8 cellular contexts compared by ENCODE assay signal in the genomic region with DNA sequence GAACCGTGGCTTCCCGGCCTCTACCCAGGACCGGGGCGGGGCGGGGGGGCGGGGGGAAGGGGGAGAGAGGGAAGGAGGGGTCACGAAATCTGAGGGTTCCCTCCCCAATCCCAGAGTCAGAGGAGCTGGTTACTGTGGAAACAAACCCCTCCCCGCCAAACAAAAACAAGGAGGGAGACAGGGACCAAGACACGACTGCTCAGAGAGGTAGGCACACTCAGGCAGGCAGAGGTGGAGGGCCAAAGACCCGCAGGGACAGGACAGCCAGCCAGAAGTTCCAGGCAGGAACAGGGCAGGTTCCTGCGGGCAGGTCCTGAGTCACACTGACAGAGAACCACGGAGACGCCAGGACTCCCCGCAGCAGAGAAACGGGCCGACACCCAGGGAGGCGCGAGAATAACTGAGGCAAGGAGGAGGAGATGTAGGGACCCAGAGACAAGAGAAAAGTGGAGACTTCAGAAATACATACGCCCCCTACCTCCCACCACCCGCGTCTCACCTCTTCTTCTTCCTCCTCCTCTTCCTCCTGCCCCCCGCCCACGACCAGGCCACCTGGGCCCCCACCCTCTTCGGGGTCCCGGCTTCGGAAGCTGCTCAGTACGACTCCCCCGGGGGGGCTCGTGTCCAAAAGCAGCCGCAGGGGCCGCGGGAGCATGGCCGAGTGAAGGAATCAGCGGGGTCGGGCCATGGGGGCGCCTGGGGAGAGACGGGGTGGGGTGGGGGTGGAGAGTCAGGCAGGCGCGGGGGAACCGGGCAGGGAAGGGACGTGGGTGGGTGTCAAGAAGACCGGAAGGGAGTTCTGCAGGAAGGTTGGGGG. TPM values are rescaled to one million over a fixed set of nuclear protein-coding genes. Genes with fewer than 3 reads are reported as not detected.
DNase-seq lines count a peak whose midpoint lies in the region; ATAC-seq, FAIRE-seq and TF ChIP-seq lines count a peak whose summit lies in the region.

No MANE protein-coding gene starts in this region.

- no peak for TF ChIP-seq EP300 in K562 (IDR thresholded peaks at IDR 0.05; ENCODE audit: low read length)

- intact Hi-C loops in K562 (cut with micrococcal nuclease) = loop anchor here (5.0 kb wide), 3 partner anchors 94 to 129 kb away; partner anchors contain the start of genes KIFC1 and PHF1

- WGBS in K562 (ENCODE audit: insufficient coverage, low coverage, missing lambda C conversion rate) = under 1% methylated on average over 28 of the region's 42 CpGs
- 2% methylated on average over 22 of the region's 42 CpGs for WGBS in hepatocyte (ENCODE audit: low lambda C conversion rate, missing lambda C conversion rate)

- H4K20me1 ChIP-seq in K562 (replicated peaks; ENCODE audit: control insufficient read depth, insufficient read depth, low read length) = 0 out of 2 replicates have a peak, but pooled peaks cover 3% of the 10 kb centered on the region
- H4K20me1 ChIP-seq in hepatocyte (ENCODE audit: insufficient read depth, poor library complexity, severe bottlenecking) = peaks cover 8% of the 10 kb centered on the region

- peaks cover 11 to 41% of the 10 kb centered on the region in 2 experiments for H3K4me1 ChIP-seq in K562 (replicated peaks in 1 of 2; ENCODE audit: control insufficient read depth in 2 of 2, insufficient read depth in 2 of 2, low read length in 2 of 2)
- peaks cover 16% of the 10 kb centered on the region for H3K4me1 ChIP-seq in hepatocyte (ENCODE audit: insufficient read depth)

- H3K36me3 ChIP-seq in K562 (ENCODE audit: control insufficient read depth, insufficient read depth, low read length) = peaks cover 54% of the 10 kb centered on the region
- no peaks in the 10 kb centered on the region for H3K36me3 ChIP-seq in hepatocyte (replicated peaks; ENCODE audit: insufficient read depth, low read depth)

- peak overlapping the region; percentile 95 for H3K4me2 ChIP-seq in K562 (ENCODE audit: insufficient read depth, low read length)
- H3K4me2 ChIP-seq in hepatocyte = peak overlapping the region; percentile 94

- no peak for TF ChIP-seq RAD21 in K562 (CRISPR knock-in tag; conservative IDR thresholded peaks at IDR 0.05 in 1 of 2, IDR thresholded peaks at IDR 0.05 in 1 of 2)

- H3K27ac ChIP-seq in K562 (ENCODE audit: extremely low read depth, low read depth, low read length) (peak overlapping the region; percentile 94), hepatocyte (peak overlapping the region; percentile 99)

- no peaks in the 10 kb centered on the region for H3K9me2 ChIP-seq in hepatocyte (replicated peaks; ENCODE audit: insufficient read depth)

- peak overlapping the region; percentile 94 to 98 for H3K9ac ChIP-seq in K562 (ENCODE audit: insufficient read depth in 1 of 2, low read depth in 2 of 2, low read length in 2 of 2)

- FAIRE-seq in K562 (lab: Jason Lieb, UNC) = peak; percentile 77

- CTCF ChIA-PET in K562 (lab: Yijun Ruan, JAX; ENCODE audit: low intra/inter-chr PET ratio) = interaction anchor here (0.5 to 2.4 kb wide), 2 partner anchors 18 to 76 kb away, joined by 7 to 20 read pairs; no protein-coding TSS in a partner anchor

- peak overlapping the region; percentile 64 for H3K4me3 ChIP-seq in K562
- peak overlapping the region; percentile 82 for H3K4me3 ChIP-seq in hepatocyte
- peak overlapping the region; percentile 96 for H3K4me3 ChIP-seq in retinal pigment epithelial cell (ENCODE audit: low read length)

- H2AFZ ChIP-seq in K562 (ENCODE audit: low read depth, low read length) = peak overlapping the region; percentile 67
- H2AFZ ChIP-seq in hepatocyte = peak overlapping the region; percentile 93

- H3K27me3 ChIP-seq in K562 (ENCODE audit: control insufficient read depth in 2 of 2, insufficient read depth in 2 of 2, low read length in 2 of 2) (no peaks in the 10 kb centered on the region), hepatocyte (no peaks in the 10 kb centered on the region)

- in situ Hi-C loops in K562 (cut with MboI) = no loop called here

- ATAC-seq in K562 (peak; percentile 55), GM18498 (IDR thresholded peaks at IDR 0.05; ENCODE audit: unreplicated experiment) (no peak)

- H3K9me3 ChIP-seq in K562 (replicated peaks; ENCODE audit: control insufficient read depth, insufficient read depth, low read depth, low read length) = no peaks in the 10 kb centered on the region
- H3K9me3 ChIP-seq in hepatocyte (ENCODE audit: low read depth) = no peaks in the 10 kb centered on the region

- TF ChIP-seq CTCF in K562 (IDR thresholded peaks at IDR 0.05 in 2 of 3, conservative IDR thresholded peaks at IDR 0.05 in 1 of 3; ENCODE audit: insufficient read depth in 2 of 3, low read depth in 1 of 3, low read length in 3 of 3) (peak in 1 of 3 experiments; percentile 20; a peak in 1 of 6 replicates), hepatocyte (IDR thresholded peaks at IDR 0.05; ENCODE audit: poor library complexity) (no peak), retinal pigment epithelial cell (conservative IDR thresholded peaks at IDR 0.05; ENCODE audit: low read depth, low read length) (peak; percentile 8)

- POLR2A ChIA-PET in K562 (lab: Yijun Ruan, JAX) = interaction anchor here (0.6 to 3.8 kb wide), 14 partner anchors 8 to 1961 kb away, joined by 3 to 36 read pairs (median 4); partner anchors contain the start of genes B3GALT4, PFDN6, TAPBP and WDR46

- BruUV-seq in K562 (replicated peaks; lab: Mats Ljungman, UMichigan) = TSS peak; percentile 5

- H3K9me1 ChIP-seq in K562 (ENCODE audit: control insufficient read depth, insufficient read depth, low read length) = peaks cover 6% of the 10 kb centered on the region

- TF ChIP-seq POLR2A in K562 (conservative IDR thresholded peaks at IDR 0.05) = peak; percentile 79

- peaks cover 50% of the 10 kb centered on the region for H3K79me2 ChIP-seq in K562 (ENCODE audit: control insufficient read depth, insufficient read depth, low read length)
- peaks cover 51% of the 10 kb centered on the region for H3K79me2 ChIP-seq in hepatocyte

- DNase-seq in ELR (ENCODE audit: low read depth) (peak; percentile 87), HUDEP-2 (lab: John Stamatoyannopoulos, UW; ENCODE audit: unreplicated experiment in 76 of 76) (peak in 65 of 76 experiments; percentile 20 to 86 (median 62)), SW 1271 (lab: John Stamatoyannopoulos, UW) (peak; percentile 84 to 93), K562 (ENCODE audit: extremely low read depth in 1 of 4, low spot score in 3 of 4) (peak; percentile 86 to 92 (median 89)), hepatocyte (ENCODE audit: low spot score) (peak; percentile 79), retinal pigment epithelial cell (ENCODE audit: low read depth) (no peak), mesenteric fat pad (ENCODE audit: low spot score) (no peak)

RNA-seq across cellular contexts. Expression of gene RGL2, which starts 0.6 kb away (rescaled TPM):
- 218 and 476 TPM in 2 replicates for total RNA-seq in K562 (2011; cell fraction: chromatin; rRNA removed; ENCODE audit: low replicate concordance)
- total RNA-seq in K562 (2011; cell fraction: nucleolus; rRNA removed) = 277 and 305 TPM in 2 replicates
- total RNA-seq in K562 (2011; cell fraction: nucleoplasm; rRNA removed) = 220 and 224 TPM in 2 replicates
- total RNA-seq in K562 (2014; rRNA removed) (14.5 and 17.9 TPM in 2 replicates), K562 (2014; rRNA removed; fragmentation: Illumina TruSeq; extraction: Trizol) (11.8 and 14.6 TPM in 2 replicates), K562 (2015; rRNA removed; fragmentation: Illumina TruSeq; extraction: Trizol) (19.5 TPM in 2 replicates), K562 (2021) (43.0 and 54.6 TPM in 2 replicates), hepatocyte (57.4 and 63.3 TPM in 2 replicates), mesenteric fat pad (56.2 TPM)
- polyA plus RNA-seq in K562 (2011; rRNA removed) (46.6 and 77.3 TPM in 2 replicates), K562 (2014; fragmentation: Illumina TruSeq; extraction: Trizol) (27.5 and 35.1 TPM in 2 replicates), K562 (2014; fragmentation: Nextera tagmentation; extraction: Ambion mirVana) (1 to 10 TPM; 1.8 to 3.3 TPM), K562 (2014; rRNA removed) (43.1 and 57.1 TPM in 2 replicates), hepatocyte (82.1 and 89.3 TPM in 2 replicates)
- polyA plus RNA-seq in K562 (2011; cell fraction: cytosol; rRNA removed) = 39.5 and 39.8 TPM in 2 replicates
- polyA plus RNA-seq in K562 (2011; cell fraction: nucleus; rRNA removed) = 710 and 718 TPM in 2 replicates
- polyA plus RNA-seq in K562 (2012) = 41.6 and 85.7 TPM in 2 replicates
- 21.7 and 27.1 TPM in 2 replicates for polyA minus RNA-seq in K562 (2011; rRNA and poly(A)+ RNA removed)
- polyA minus RNA-seq in K562 (2011; cell fraction: cytosol; rRNA and poly(A)+ RNA removed) = 13.8 and 17.8 TPM in 2 replicates
- 113 and 127 TPM in 2 replicates for polyA minus RNA-seq in K562 (2011; cell fraction: nucleus; rRNA and poly(A)+ RNA removed)

RNA-seq across cellular contexts. Expression of gene PFDN6, which starts 8.8 kb away (rescaled TPM):
- total RNA-seq in K562 (2011; cell fraction: chromatin; rRNA removed; ENCODE audit: low replicate concordance) = 67.5 and 110 TPM in 2 replicates
- 84.5 and 92.7 TPM in 2 replicates for total RNA-seq in K562 (2011; cell fraction: nucleolus; rRNA removed)
- 89.2 and 96.6 TPM in 2 replicates for total RNA-seq in K562 (2011; cell fraction: nucleoplasm; rRNA removed)
- total RNA-seq in K562 (2014; rRNA removed) (292 and 358 TPM in 2 replicates), K562 (2014; rRNA removed; fragmentation: Illumina TruSeq; extraction: Trizol) (216 and 230 TPM in 2 replicates), K562 (2015; rRNA removed; fragmentation: Illumina TruSeq; extraction: Trizol) (236 and 241 TPM in 2 replicates), K562 (2021) (150 and 172 TPM in 2 replicates), hepatocyte (43.9 and 52.7 TPM in 2 replicates), mesenteric fat pad (34.8 TPM)
- polyA plus RNA-seq in K562 (2011; rRNA removed) (125 and 200 TPM in 2 replicates), K562 (2014; fragmentation: Illumina TruSeq; extraction: Trizol) (301 and 322 TPM in 2 replicates), K562 (2014; fragmentation: Nextera tagmentation; extraction: Ambion mirVana) (1 to 10 TPM; 6.8 to 8.7 TPM), K562 (2014; rRNA removed) (472 and 475 TPM in 2 replicates), hepatocyte (19.5 and 27.2 TPM in 2 replicates)
- polyA plus RNA-seq in K562 (2011; cell fraction: cytosol; rRNA removed) = 76.6 and 97.7 TPM in 2 replicates
- 182 and 189 TPM in 2 replicates for polyA plus RNA-seq in K562 (2011; cell fraction: nucleus; rRNA removed)
- polyA plus RNA-seq in K562 (2012) = 199 and 305 TPM in 2 replicates
- 62.1 and 76.4 TPM in 2 replicates for polyA minus RNA-seq in K562 (2011; rRNA and poly(A)+ RNA removed)
- polyA minus RNA-seq in K562 (2011; cell fraction: cytosol; rRNA and poly(A)+ RNA removed) = 33.4 and 35.0 TPM in 2 replicates
- 42.8 and 58.6 TPM in 2 replicates for polyA minus RNA-seq in K562 (2011; cell fraction: nucleus; rRNA and poly(A)+ RNA removed)

RNA-seq across cellular contexts. Expression of gene WDR46, which starts 9.1 kb away (rescaled TPM):
- 140 and 282 TPM in 2 replicates for total RNA-seq in K562 (2011; cell fraction: chromatin; rRNA removed; ENCODE audit: low replicate concordance)
- 158 and 186 TPM in 2 replicates for total RNA-seq in K562 (2011; cell fraction: nucleolus; rRNA removed)
- total RNA-seq in K562 (2011; cell fraction: nucleoplasm; rRNA removed) = 84.4 and 113 TPM in 2 replicates
- total RNA-seq in K562 (2014; rRNA removed) (139 and 160 TPM in 2 replicates), K562 (2014; rRNA removed; fragmentation: Illumina TruSeq; extraction: Trizol) (69.9 and 87.1 TPM in 2 replicates), K562 (2015; rRNA removed; fragmentation: Illumina TruSeq; extraction: Trizol) (146 TPM in 2 replicates), K562 (2021) (108 and 117 TPM in 2 replicates), hepatocyte (46.6 and 51.1 TPM in 2 replicates), mesenteric fat pad (48.9 TPM)
- polyA plus RNA-seq in K562 (2011; rRNA removed) (51.8 and 80.5 TPM in 2 replicates), K562 (2014; fragmentation: Illumina TruSeq; extraction: Trizol) (83.4 and 93.1 TPM in 2 replicates), K562 (2014; fragmentation: Nextera tagmentation; extraction: Ambion mirVana) (10 to 100 TPM in 1 of 2 experiments, 1 to 10 TPM in 1; 8.9 to 27.6 TPM), K562 (2014; rRNA removed) (89.3 and 113 TPM in 2 replicates), hepatocyte (70.1 and 84.2 TPM in 2 replicates)
- 64.4 and 91.4 TPM in 2 replicates for polyA plus RNA-seq in K562 (2011; cell fraction: cytosol; rRNA removed)
- polyA plus RNA-seq in K562 (2011; cell fraction: nucleus; rRNA removed) = 147 and 197 TPM in 2 replicates
- 79.7 and 86.5 TPM in 2 replicates for polyA plus RNA-seq in K562 (2012)
- polyA minus RNA-seq in K562 (2011; rRNA and poly(A)+ RNA removed) = 75.9 and 79.2 TPM in 2 replicates
- polyA minus RNA-seq in K562 (2011; cell fraction: cytosol; rRNA and poly(A)+ RNA removed) = 80.6 and 85.6 TPM in 2 replicates
- polyA minus RNA-seq in K562 (2011; cell fraction: nucleus; rRNA and poly(A)+ RNA removed) = 74.7 and 86.1 TPM in 2 replicates

RNA-seq across cellular contexts. Expression of gene TAPBP, which starts 15.7 kb away (rescaled TPM):
- total RNA-seq in K562 (2011; cell fraction: chromatin; rRNA removed; ENCODE audit: low replicate concordance) = 73.3 and 139 TPM in 2 replicates
- total RNA-seq in K562 (2011; cell fraction: nucleolus; rRNA removed) = 101 and 121 TPM in 2 replicates
- 105 and 137 TPM in 2 replicates for total RNA-seq in K562 (2011; cell fraction: nucleoplasm; rRNA removed)
- total RNA-seq in K562 (2014; rRNA removed) (33.9 and 44.9 TPM in 2 replicates), K562 (2014; rRNA removed; fragmentation: Illumina TruSeq; extraction: Trizol) (10.4 and 11.9 TPM in 2 replicates), K562 (2015; rRNA removed; fragmentation: Illumina TruSeq; extraction: Trizol) (22.3 and 23.1 TPM in 2 replicates), K562 (2021) (73.4 and 74.0 TPM in 2 replicates), hepatocyte (39.1 and 59.3 TPM in 2 replicates), mesenteric fat pad (77.9 TPM)
- polyA plus RNA-seq in K562 (2011; rRNA removed) (10.1 and 27.3 TPM in 2 replicates), K562 (2014; fragmentation: Illumina TruSeq; extraction: Trizol) (23.0 and 26.8 TPM in 2 replicates), K562 (2014; fragmentation: Nextera tagmentation; extraction: Ambion mirVana) (10 to 100 TPM in 1 of 2 experiments, 1 to 10 TPM in 1; 5.6 to 10.1 TPM), K562 (2014; rRNA removed) (30.6 and 38.5 TPM in 2 replicates), hepatocyte (108 and 116 TPM in 2 replicates)
- polyA plus RNA-seq in K562 (2011; cell fraction: cytosol; rRNA removed) = 16.7 and 26.5 TPM in 2 replicates
- polyA plus RNA-seq in K562 (2011; cell fraction: nucleus; rRNA removed) = 38.3 and 46.1 TPM in 2 replicates
- 29.5 and 50.0 TPM in 2 replicates for polyA plus RNA-seq in K562 (2012)
- polyA minus RNA-seq in K562 (2011; rRNA and poly(A)+ RNA removed) = 7.9 and 11.1 TPM in 2 replicates
- 32.5 and 35.6 TPM in 2 replicates for polyA minus RNA-seq in K562 (2011; cell fraction: cytosol; rRNA and poly(A)+ RNA removed)
- 21.7 and 28.1 TPM in 2 replicates for polyA minus RNA-seq in K562 (2011; cell fraction: nucleus; rRNA and poly(A)+ RNA removed)

RNA-seq across cellular contexts. Expression of gene ZBTB22, which starts 19.4 kb away (rescaled TPM):
- 8.2 and 25.6 TPM in 2 replicates for total RNA-seq in K562 (2011; cell fraction: chromatin; rRNA removed; ENCODE audit: low replicate concordance)
- 20.4 and 20.8 TPM in 2 replicates for total RNA-seq in K562 (2011; cell fraction: nucleolus; rRNA removed)
- total RNA-seq in K562 (2011; cell fraction: nucleoplasm; rRNA removed) = 13.3 and 13.4 TPM in 2 replicates
- total RNA-seq in K562 (2014; rRNA removed) (11.9 and 12.2 TPM in 2 replicates), K562 (2014; rRNA removed; fragmentation: Illumina TruSeq; extraction: Trizol) (5.6 and 5.9 TPM in 2 replicates), K562 (2015; rRNA removed; fragmentation: Illumina TruSeq; extraction: Trizol) (8.2 and 8.4 TPM in 2 replicates), K562 (2021) (10.0 and 11.1 TPM in 2 replicates), hepatocyte (21.6 and 23.4 TPM in 2 replicates), mesenteric fat pad (12.1 TPM)
- polyA plus RNA-seq in K562 (2011; rRNA removed) (5.8 and 9.4 TPM in 2 replicates), K562 (2014; fragmentation: Illumina TruSeq; extraction: Trizol) (7.1 TPM in 2 replicates), K562 (2014; fragmentation: Nextera tagmentation; extraction: Ambion mirVana) (under 1 TPM; 0.21 to 0.30 TPM), K562 (2014; rRNA removed) (8.7 and 10.3 TPM in 2 replicates), hepatocyte (23.2 and 23.8 TPM in 2 replicates)
- polyA plus RNA-seq in K562 (2011; cell fraction: cytosol; rRNA removed) = 9.0 and 12.6 TPM in 2 replicates
- 13.4 and 20.4 TPM in 2 replicates for polyA plus RNA-seq in K562 (2011; cell fraction: nucleus; rRNA removed)
- 9.5 and 11.3 TPM in 2 replicates for polyA plus RNA-seq in K562 (2012)
- 7.1 and 7.7 TPM in 2 replicates for polyA minus RNA-seq in K562 (2011; rRNA and poly(A)+ RNA removed)
- polyA minus RNA-seq in K562 (2011; cell fraction: cytosol; rRNA and poly(A)+ RNA removed) = 6.3 and 7.0 TPM in 2 replicates
- 11.4 and 12.3 TPM in 2 replicates for polyA minus RNA-seq in K562 (2011; cell fraction: nucleus; rRNA and poly(A)+ RNA removed)

Comparison
In these comparisons a context has a peak if more than half of its experiments do, and no peak if none do; other contexts are left out.
1. DNase-seq: peak in ELR (single experiment), HUDEP-2 (65 of 76), SW 1271 (2 of 2), K562 (4 of 4) and hepatocyte (single experiment); none in retinal pigment epithelial cell (single experiment) and mesenteric fat pad (single experiment).
2. Peak in every context shown above with its lines, with median percentiles within 50 percentile points of each other: H3K4me3 ChIP-seq.